ENCODE assay signal across 8 cellular contexts in the genomic region with DNA sequence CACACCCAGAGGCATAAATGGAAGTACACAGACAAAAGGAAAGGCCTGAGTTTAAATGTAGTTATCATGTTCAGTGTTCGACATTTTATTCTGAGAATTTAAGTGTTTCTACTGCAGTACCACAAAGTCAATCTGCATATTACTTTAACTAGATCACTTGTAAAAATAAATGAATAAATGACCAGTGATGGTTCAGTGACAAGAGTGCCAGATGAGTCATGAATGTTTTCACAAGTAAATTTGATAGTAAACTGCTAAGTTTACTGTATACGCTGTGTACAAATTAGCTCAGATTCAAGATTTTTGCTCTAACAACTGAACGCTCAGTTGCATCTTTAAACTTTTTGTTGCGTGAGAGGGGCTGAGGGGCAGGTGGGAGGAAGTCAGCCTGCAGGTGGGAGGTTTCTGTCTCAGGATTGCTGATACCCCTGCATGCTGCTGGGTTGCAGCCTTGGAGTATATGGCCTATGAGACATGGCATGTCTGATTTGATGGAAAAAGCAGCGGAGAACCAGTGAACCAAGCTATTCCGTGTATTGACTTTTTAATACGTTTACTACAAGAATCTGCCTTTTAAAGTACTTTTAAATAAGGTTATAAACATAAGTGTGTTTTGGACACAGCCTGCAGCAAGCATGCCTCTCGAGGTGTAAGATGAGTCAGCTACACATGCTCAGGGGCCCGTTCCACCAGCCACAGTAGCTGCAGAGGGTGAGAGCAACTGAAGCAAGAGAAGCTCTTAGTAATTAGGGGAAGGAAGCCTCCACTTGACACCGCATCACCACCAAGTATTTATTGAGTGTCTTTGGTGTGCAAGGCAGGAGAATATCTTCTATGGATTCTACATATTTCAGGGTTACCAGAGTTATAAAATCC.
DNase-seq lines count a peak whose midpoint lies in the region; ATAC-seq, FAIRE-seq and TF ChIP-seq lines count a peak whose summit lies in the region.

No MANE protein-coding gene starts in this region.

- ATAC-seq in HG03342 (IDR thresholded peaks at IDR 0.05; ENCODE audit: unreplicated experiment) (peak; percentile 76), GM19324 (IDR thresholded peaks at IDR 0.05; ENCODE audit: low FRiP score, unreplicated experiment) (no peak)
- ATAC-seq in stimulated activated memory B cell treated with anti-CD40 and anti-IgM and Interleukin-4, amounts not matched to agents 10 μg/mL and 1 μg/mL and 100 μg/mL, for 72 hours = peak; percentile 91
- no peak for ATAC-seq in natural killer cell treated with Interleukin-12 subunit alpha and Interleukin-12 subunit beta and Interleukin-15 and Interleukin-18, amount 100 ng/mL, for 72 hours

- TF ChIP-seq CTCF in 22Rv1 (IDR thresholded peaks at IDR 0.05) (no peak), brain (conservative IDR thresholded peaks at IDR 0.05) (no peak)

- peaks cover 23% of the 10 kb centered on the region for H3K36me3 Mint-ChIP-seq in brain
- peaks cover 15% of the 10 kb centered on the region for H3K36me3 Mint-ChIP-seq in stimulated activated memory B cell treated with anti-CD40 and anti-IgM and Interleukin-4, amounts not matched to agents 10 μg/mL and 1 μg/mL and 100 μg/mL, for 72 hours
- no peaks in the 10 kb centered on the region for H3K36me3 Mint-ChIP-seq in activated CD4-positive, alpha-beta T cell treated with anti-CD3 and anti-CD28 coated beads, Interleukin-2, amount 10 ng/mL, durations not matched to agents 24 days and 14 days (ENCODE audit: low read depth)
- no peaks in the 10 kb centered on the region for H3K36me3 Mint-ChIP-seq in natural killer cell treated with Interleukin-12 subunit alpha and Interleukin-12 subunit beta and Interleukin-15 and Interleukin-18, amount 100 ng/mL, for 72 hours

- intact Hi-C loops in activated CD4-positive, alpha-beta T cell treated with anti-CD3 and anti-CD28 coated beads, Interleukin-2, amount 10 ng/mL, durations not matched to agents 24 days and 14 days (cut with micrococcal nuclease) = no loop called here

- H3K27ac ChIP-seq in 22Rv1 = peak overlapping the region; percentile 97

- H3K4me3 Mint-ChIP-seq in brain = no peak overlapping the region
- H3K4me3 Mint-ChIP-seq in stimulated activated memory B cell treated with anti-CD40 and anti-IgM and Interleukin-4, amounts not matched to agents 10 μg/mL and 1 μg/mL and 100 μg/mL, for 72 hours = peak overlapping the region; percentile 2
- H3K4me3 Mint-ChIP-seq in activated CD4-positive, alpha-beta T cell treated with anti-CD3 and anti-CD28 coated beads, Interleukin-2, amount 10 ng/mL, durations not matched to agents 24 days and 14 days = no peak overlapping the region
- H3K4me3 Mint-ChIP-seq in natural killer cell treated with Interleukin-12 subunit alpha and Interleukin-12 subunit beta and Interleukin-15 and Interleukin-18, amount 100 ng/mL, for 72 hours = no peak overlapping the region

- no peaks in the 10 kb centered on the region for H3K27me3 Mint-ChIP-seq in brain
- no peaks in the 10 kb centered on the region for H3K27me3 Mint-ChIP-seq in stimulated activated memory B cell treated with anti-CD40 and anti-IgM and Interleukin-4, amounts not matched to agents 10 μg/mL and 1 μg/mL and 100 μg/mL, for 72 hours
- peaks cover 6% of the 10 kb centered on the region for H3K27me3 Mint-ChIP-seq in activated CD4-positive, alpha-beta T cell treated with anti-CD3 and anti-CD28 coated beads, Interleukin-2, amount 10 ng/mL, durations not matched to agents 24 days and 14 days
- peaks cover 4 to 7% of the 10 kb centered on the region in 2 donors for H3K27me3 Mint-ChIP-seq in natural killer cell treated with Interleukin-12 subunit alpha and Interleukin-12 subunit beta and Interleukin-15 and Interleukin-18, amount 100 ng/mL, for 72 hours

- H3K27ac Mint-ChIP-seq in brain = peak overlapping the region in 3 of 5 experiments; percentile 39 to 75 (median 51)
- H3K27ac Mint-ChIP-seq in stimulated activated memory B cell treated with anti-CD40 and anti-IgM and Interleukin-4, amounts not matched to agents 10 μg/mL and 1 μg/mL and 100 μg/mL, for 72 hours = peak overlapping the region; percentile 79
- H3K27ac Mint-ChIP-seq in activated CD4-positive, alpha-beta T cell treated with anti-CD3 and anti-CD28 coated beads, Interleukin-2, amount 10 ng/mL, durations not matched to agents 24 days and 14 days = no peak overlapping the region
- H3K27ac Mint-ChIP-seq in natural killer cell treated with Interleukin-12 subunit alpha and Interleukin-12 subunit beta and Interleukin-15 and Interleukin-18, amount 100 ng/mL, for 72 hours = no peak overlapping the region

- DNase-seq in GM19239 (ENCODE audit: insufficient read length, low spot score) = no peak
- no peak for DNase-seq in activated CD4-positive, alpha-beta T cell treated with anti-CD3 and anti-CD28 coated beads, Interleukin-2, amount 10 ng/mL, durations not matched to agents 24 days and 14 days
- DNase-seq in natural killer cell treated with Interleukin-12 subunit alpha and Interleukin-12 subunit beta and Interleukin-15 and Interleukin-18, amount 100 ng/mL, for 72 hours (ENCODE audit: low spot score) = no peak

- no peaks in the 10 kb centered on the region for H3K9me3 Mint-ChIP-seq in brain
- H3K9me3 Mint-ChIP-seq in stimulated activated memory B cell treated with anti-CD40 and anti-IgM and Interleukin-4, amounts not matched to agents 10 μg/mL and 1 μg/mL and 100 μg/mL, for 72 hours = no peaks in the 10 kb centered on the region
- H3K9me3 Mint-ChIP-seq in activated CD4-positive, alpha-beta T cell treated with anti-CD3 and anti-CD28 coated beads, Interleukin-2, amount 10 ng/mL, durations not matched to agents 24 days and 14 days = no peaks in the 10 kb centered on the region
- H3K9me3 Mint-ChIP-seq in natural killer cell treated with Interleukin-12 subunit alpha and Interleukin-12 subunit beta and Interleukin-15 and Interleukin-18, amount 100 ng/mL, for 72 hours = no peaks in the 10 kb centered on the region

- H3K4me1 Mint-ChIP-seq in brain = peaks cover 90% of the 10 kb centered on the region
- H3K4me1 Mint-ChIP-seq in stimulated activated memory B cell treated with anti-CD40 and anti-IgM and Interleukin-4, amounts not matched to agents 10 μg/mL and 1 μg/mL and 100 μg/mL, for 72 hours = peaks cover 39% of the 10 kb centered on the region
- no peaks in the 10 kb centered on the region for H3K4me1 Mint-ChIP-seq in activated CD4-positive, alpha-beta T cell treated with anti-CD3 and anti-CD28 coated beads, Interleukin-2, amount 10 ng/mL, durations not matched to agents 24 days and 14 days
- H3K4me1 Mint-ChIP-seq in natural killer cell treated with Interleukin-12 subunit alpha and Interleukin-12 subunit beta and Interleukin-15 and Interleukin-18, amount 100 ng/mL, for 72 hours (ENCODE audit: low read depth in 2 of 2) = no peaks in the 10 kb centered on the region

- peak; percentile 72 for FAIRE-seq in GM19239 (lab: Jason Lieb, UNC)

Comparison
In these comparisons a context has a peak if more than half of its experiments do, and no peak if none do; other contexts are left out.
1. ATAC-seq: peak in HG03342 (single experiment) and stimulated activated memory B cell treated with anti-CD40 and anti-IgM and Interleukin-4, amounts not matched to agents 10 μg/mL and 1 μg/mL and 100 μg/mL, for 72 hours (single experiment); none in GM19324 (single experiment) and natural killer cell treated with Interleukin-12 subunit alpha and Interleukin-12 subunit beta and Interleukin-15 and Interleukin-18, amount 100 ng/mL, for 72 hours (0 of 2).
2. H3K27ac Mint-ChIP-seq: peak in brain (3 of 5) and stimulated activated memory B cell treated with anti-CD40 and anti-IgM and Interleukin-4, amounts not matched to agents 10 μg/mL and 1 μg/mL and 100 μg/mL, for 72 hours (single experiment); none in activated CD4-positive, alpha-beta T cell treated with anti-CD3 and anti-CD28 coated beads, Interleukin-2, amount 10 ng/mL, durations not matched to agents 24 days and 14 days (single experiment) and natural killer cell treated with Interleukin-12 subunit alpha and Interleukin-12 subunit beta and Interleukin-15 and Interleukin-18, amount 100 ng/mL, for 72 hours (0 of 2).